Comparison of ENCODE assay signal across 2 cellular contexts in genomic region chr5:14971864-14972263, GRCh38.
TF ChIP-seq lines count a peak whose summit lies in the region.

No MANE protein-coding gene starts in this region.

TF ChIP-seq in HepG2, 621 proteins besides CTCF, POLR2A, EP300 and RAD21 (continued from another document):
- TF ChIP-seq ZNF292 (CRISPR knock-in tag; IDR thresholded peaks at IDR 0.05; ENCODE audit: borderline replicate concordance, low read depth) = no peak
- no peak for TF ChIP-seq ZNF383 (CRISPR knock-in tag; IDR thresholded peaks at IDR 0.05; ENCODE audit: borderline replicate concordance)
- TF ChIP-seq ZNF34 (CRISPR knock-in tag; IDR thresholded peaks at IDR 0.05; ENCODE audit: borderline replicate concordance) = no peak
- peak; percentile 85 for TF ChIP-seq NFYB (CRISPR knock-in tag; IDR thresholded peaks at IDR 0.05)
- peak; percentile 58; the same call in 1 of the 2 replicates for TF ChIP-seq ZNF143 (CRISPR knock-in tag; IDR thresholded peaks at IDR 0.05)
- TF ChIP-seq, protein P1, sequence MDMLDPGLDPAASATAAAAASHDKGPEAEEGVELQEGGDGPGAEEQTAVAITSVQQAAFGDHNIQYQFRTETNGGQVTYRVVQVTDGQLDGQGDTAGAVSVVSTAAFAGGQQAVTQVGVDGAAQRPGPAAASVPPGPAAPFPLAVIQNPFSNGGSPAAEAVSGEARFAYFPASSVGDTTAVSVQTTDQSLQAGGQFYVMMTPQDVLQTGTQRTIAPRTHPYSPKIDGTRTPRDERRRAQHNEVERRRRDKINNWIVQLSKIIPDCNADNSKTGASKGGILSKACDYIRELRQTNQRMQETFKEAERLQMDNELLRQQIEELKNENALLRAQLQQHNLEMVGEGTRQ (IDR thresholded peaks at IDR 0.05; ENCODE audit: low read depth, low read length) = peak; percentile 77
- TF ChIP-seq, protein P1 (CRISPR knock-in tag; IDR thresholded peaks at IDR 0.05; ENCODE audit: borderline replicate concordance) = peak; percentile 78; the same call in 1 of the 2 replicates
- TF ChIP-seq TEAD2 (CRISPR knock-in tag; IDR thresholded peaks at IDR 0.05) = no peak
- no peak for TF ChIP-seq BCLAF1 (IDR thresholded peaks at IDR 0.05)
- no peak for TF ChIP-seq AHR (CRISPR knock-in tag; IDR thresholded peaks at IDR 0.05)
- TF ChIP-seq SP1 (IDR thresholded peaks at IDR 0.05) = no peak
- no peak for TF ChIP-seq SP1 (CRISPR knock-in tag; IDR thresholded peaks at IDR 0.05)
- no peak for TF ChIP-seq EZH2 (conservative IDR thresholded peaks at IDR 0.05; ENCODE audit: low read depth, low read length)
- TF ChIP-seq GABPA (IDR thresholded peaks at IDR 0.05; ENCODE audit: low read depth, low read length) = no peak
- TF ChIP-seq GABPA (CRISPR knock-in tag; IDR thresholded peaks at IDR 0.05; ENCODE audit: low read depth) = peak; percentile 22; the same call in 1 of the 2 replicates
- 0 out of 2 replicates have a peak, but pooled peaks have one; percentile 21 for TF ChIP-seq THAP11 (CRISPR knock-in tag; IDR thresholded peaks at IDR 0.05)
- TF ChIP-seq NFYC (CRISPR knock-in tag; IDR thresholded peaks at IDR 0.05) = peak; percentile 78
- peak; percentile 33; the same call in 1 of the 2 replicates for TF ChIP-seq CEBPB (IDR thresholded peaks at IDR 0.05; ENCODE audit: borderline replicate concordance, low read depth, low read length)
- TF ChIP-seq GZF1 (CRISPR knock-in tag; IDR thresholded peaks at IDR 0.05) = no peak
- no peak for TF ChIP-seq ZNF83 (CRISPR knock-in tag; IDR thresholded peaks at IDR 0.05; ENCODE audit: borderline replicate concordance)
- TF ChIP-seq, protein P2, sequence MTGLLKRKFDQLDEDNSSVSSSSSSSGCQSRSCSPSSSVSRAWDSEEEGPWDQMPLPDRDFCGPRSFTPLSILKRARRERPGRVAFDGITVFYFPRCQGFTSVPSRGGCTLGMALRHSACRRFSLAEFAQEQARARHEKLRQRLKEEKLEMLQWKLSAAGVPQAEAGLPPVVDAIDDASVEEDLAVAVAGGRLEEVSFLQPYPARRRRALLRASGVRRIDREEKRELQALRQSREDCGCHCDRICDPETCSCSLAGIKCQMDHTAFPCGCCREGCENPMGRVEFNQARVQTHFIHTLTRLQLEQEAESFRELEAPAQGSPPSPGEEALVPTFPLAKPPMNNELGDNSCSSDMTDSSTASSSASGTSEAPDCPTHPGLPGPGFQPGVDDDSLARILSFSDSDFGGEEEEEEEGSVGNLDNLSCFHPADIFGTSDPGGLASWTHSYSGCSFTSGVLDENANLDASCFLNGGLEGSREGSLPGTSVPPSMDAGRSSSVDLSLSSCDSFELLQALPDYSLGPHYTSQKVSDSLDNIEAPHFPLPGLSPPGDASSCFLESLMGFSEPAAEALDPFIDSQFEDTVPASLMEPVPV (CRISPR knock-in tag; IDR thresholded peaks at IDR 0.05) = no peak
- peak; percentile 9; the same call in 1 of the 2 replicates for TF ChIP-seq CREB1 (IDR thresholded peaks at IDR 0.05)
- TF ChIP-seq CREB1 (CRISPR knock-in tag; IDR thresholded peaks at IDR 0.05) = no peak

TF ChIP-seq in GM12878, 131 proteins besides CTCF, POLR2A, EP300 and RAD21:
- TF ChIP-seq ZNF687 (IDR thresholded peaks at IDR 0.05) (no peak), CREM (IDR thresholded peaks at IDR 0.05; ENCODE audit: low read depth) (no peak), SPI1 (IDR thresholded peaks at IDR 0.05; ENCODE audit: borderline replicate concordance, insufficient read depth, low read depth, low read length) (no peak)
TF ChIP-seq in GM12878: peak in this region for 0.
